In genomic region chr1:111449703-111450017, GRCh38 we compare ENCODE assay signal across 8 cellular contexts. TPM values are rescaled to one million over a fixed set of nuclear protein-coding genes. Genes with fewer than 3 reads are reported as not detected.
DNase-seq lines count a peak whose midpoint lies in the region; ATAC-seq and TF ChIP-seq lines count a peak whose summit lies in the region.

No MANE protein-coding gene starts in this region.

- no peak; the same call in 2 of the 3 replicates for ATAC-seq in RWPE2 (ENCODE audit: low read depth)

- intact Hi-C loops in esophagus squamous epithelium (cut with DNase I) (no loop called here), prostate gland (cut with DNase I) (no loop called here)

- H3K36me3 ChIP-seq in ES-I3 (ENCODE audit: insufficient read depth, low read length) (peaks cover 28% of the 10 kb centered on the region), RWPE2 (ENCODE audit: low read depth) (peaks cover 66% of the 10 kb centered on the region), esophagus squamous epithelium (peaks cover 3 to 46% (median 3%) of the 10 kb centered on the region in 3 donors), prostate gland (no peaks in the 10 kb centered on the region)

- H3K4me3 ChIP-seq in RWPE2 (ENCODE audit: severe bottlenecking) (peak overlapping the region; percentile 80), esophagus squamous epithelium (peak overlapping the region; percentile 84 to 96 (median 92)), prostate gland (peak overlapping the region; percentile 71 to 91)

- H3K27me3 ChIP-seq in RWPE2 (ENCODE audit: insufficient read depth, poor library complexity, severe bottlenecking): no peaks in the 10 kb centered on the region
- no peaks in the 10 kb centered on the region for H3K27me3 ChIP-seq in esophagus squamous epithelium
- no peaks in the 10 kb centered on the region for H3K27me3 ChIP-seq in prostate gland (replicated peaks; ENCODE audit: insufficient read depth)

- H3K4me1 ChIP-seq in ES-I3 (ENCODE audit: insufficient read depth, low read length) (no peaks in the 10 kb centered on the region; the same call in 1 of the 2 replicates), RWPE2 (ENCODE audit: insufficient read depth, poor library complexity, severe bottlenecking) (peaks cover 18% of the 10 kb centered on the region), esophagus squamous epithelium (peaks cover 16 to 79% (median 40%) of the 10 kb centered on the region in 3 donors), prostate gland (replicated peaks) (no peaks in the 10 kb centered on the region)

- TF ChIP-seq POLR2A in esophagus squamous epithelium (IDR thresholded peaks at IDR 0.05): no peak
- TF ChIP-seq POLR2A in prostate gland (IDR thresholded peaks at IDR 0.05): no peak

- TF ChIP-seq CTCF in RWPE2 (IDR thresholded peaks at IDR 0.05; ENCODE audit: poor library complexity, severe bottlenecking) (no peak), esophagus squamous epithelium (IDR thresholded peaks at IDR 0.05) (no peak), prostate gland (IDR thresholded peaks at IDR 0.05) (no peak)

- H3K9ac ChIP-seq in ES-I3 (ENCODE audit: low read depth, low read length): peak overlapping the region; percentile 88

- WGBS in esophagus squamous epithelium, 2 donors: 1% methylated on average over 8 of the region's 8 CpGs
- 0% methylated on average over 8 of the region's 8 CpGs for WGBS in prostate gland

- DNase-seq in RWPE2 (ENCODE audit: low spot score) (no peak), esophagus squamous epithelium (lab: John Stamatoyannopoulos, UW) (no peak), prostate gland (ENCODE audit: low spot score) (no peak), KG1 (lab: John Stamatoyannopoulos, UW) (no peak), SW 1271 (lab: John Stamatoyannopoulos, UW) (no peak), LoVo (ENCODE audit: low spot score) (no peak), EL (no peak)

- no peaks in the 10 kb centered on the region for H3K9me3 ChIP-seq in ES-I3 (ENCODE audit: control insufficient read depth, insufficient read depth, low read length)
- no peaks in the 10 kb centered on the region for H3K9me3 ChIP-seq in RWPE2 (ENCODE audit: severe bottlenecking)
- no peaks in the 10 kb centered on the region for H3K9me3 ChIP-seq in esophagus squamous epithelium
- H3K9me3 ChIP-seq in prostate gland: no peaks in the 10 kb centered on the region

- H3K27ac ChIP-seq in RWPE2 (ENCODE audit: poor library complexity, severe bottlenecking) (peak overlapping the region; percentile 49), esophagus squamous epithelium (peak overlapping the region; percentile 86 to 95 (median 92)), prostate gland (peak overlapping the region; percentile 69 to 82)

RNA-seq across cellular contexts. Expression of gene ATP5PB, which starts 0.4 kb away (rescaled TPM):
- total RNA-seq in esophagus squamous epithelium: 100 to 1,000 TPM; 201 to 318 (median 243) TPM
- 100 to 1,000 TPM; 144 to 192 TPM for total RNA-seq in prostate gland

RNA-seq across cellular contexts. Expression of gene WDR77, which starts 0.6 kb away (rescaled TPM):
- 10 to 100 TPM; 28.7 to 44.3 (median 38.7) TPM for total RNA-seq in esophagus squamous epithelium
- 10 to 100 TPM; 19.1 to 31.6 TPM for total RNA-seq in prostate gland

RNA-seq across cellular contexts. Expression of gene OVGP1, which starts 22.1 kb away (rescaled TPM):
- total RNA-seq in esophagus squamous epithelium (1 to 10 TPM in 2 of 4 donors, under 1 TPM in 2; 0.41 to 5.0 (median 1.1) TPM), prostate gland (1 to 10 TPM; 2.9 to 3.5 TPM)

RNA-seq across cellular contexts. Expression of gene C1orf162, which starts 24.1 kb away (rescaled TPM):
- total RNA-seq in esophagus squamous epithelium (10 to 100 TPM in 2 of 4 donors, 1 to 10 TPM in 2; 1.8 to 15.8 (median 8.6) TPM), prostate gland (1 to 10 TPM; 3.2 to 9.6 TPM)

RNA-seq across cellular contexts. Expression of gene ADORA3, which starts 53.8 kb away (rescaled TPM):
- total RNA-seq in esophagus squamous epithelium: 1 to 10 TPM in 2 of 4 donors, under 1 TPM in 2; 0.27 to 6.9 (median 3.1) TPM
- total RNA-seq in prostate gland: 1 to 10 TPM; 2.0 to 2.9 TPM
